ENCODE assay signal across 15 cellular contexts in genomic region chr2:240297553-240298315, GRCh38.
A peak's percentile ranks its signal among the peaks of the same experiment; 100 is the strongest.
DNase-seq lines count a peak whose midpoint lies in the region; ATAC-seq and TF ChIP-seq lines count a peak whose summit lies in the region.
"Had no signal": no experiment of that assay in that cellular context is flagged by ENCODE, and none has a peak within 500 bp of the region (broad histone marks: within the 10 kb centered on the region; RNA-seq: fewer than 3 reads in every experiment).

No MANE protein-coding gene starts in this region.

- TF ChIP-seq POLR2A in esophagus muscularis mucosa (IDR thresholded peaks at IDR 0.05; ENCODE audit: low read depth), result no peak

- H3K4me3 ChIP-seq in esophagus muscularis mucosa (no peak overlapping the region), psoas muscle (no peak overlapping the region)
- H3K4me3 ChIP-seq: HAP-1, K562, Peyer's patch, SJSA1 had no signal

- no peak for TF ChIP-seq EP300 in esophagus muscularis mucosa (IDR thresholded peaks at IDR 0.05)

- TF ChIP-seq CTCF in esophagus muscularis mucosa (IDR thresholded peaks at IDR 0.05) (no peak), psoas muscle (IDR thresholded peaks at IDR 0.05) (peak; percentile 2)

- intact Hi-C loops in esophagus muscularis mucosa (cut with DNase I), result no loop called here
- intact Hi-C loops in psoas muscle (cut with DNase I), result no loop called here

- peaks cover 0 to 8% (median 0%) of the 10 kb centered on the region in 4 donors for H3K27me3 ChIP-seq in esophagus muscularis mucosa
- no peaks in the 10 kb centered on the region for H3K27me3 ChIP-seq in psoas muscle (ENCODE audit: insufficient read depth in 3 of 3, low read length in 2 of 3)
- H3K27me3 ChIP-seq: Peyer's patch, SJSA1 had no signal

- 73% methylated on average over 7 of the region's 9 CpGs for WGBS in esophagus muscularis mucosa
- 66 to 79% (median 69%) methylated on average over 8 to 9 of the region's 9 CpGs for WGBS in psoas muscle, 3 donors

- H3K4me1 ChIP-seq in esophagus muscularis mucosa (peaks cover 0 to 18% (median 0%) of the 10 kb centered on the region in 4 donors), psoas muscle (peaks cover 21% of the 10 kb centered on the region)
- H3K4me1 ChIP-seq: Peyer's patch, SJSA1 had no signal

- in situ Hi-C loops in G401 (cut with HindIII; ENCODE audit: low sequenced_read_pairs), result no loop called here

- H3K36me3 ChIP-seq in esophagus muscularis mucosa (no peaks in the 10 kb centered on the region), psoas muscle (ENCODE audit: insufficient read depth in 1 of 2, low read depth in 1 of 2) (no peaks in the 10 kb centered on the region)
- H3K36me3 ChIP-seq: HAP-1, Peyer's patch, SJSA1 had no signal

- H3K9me3 ChIP-seq in esophagus muscularis mucosa, result no peaks in the 10 kb centered on the region
- H3K9me3 ChIP-seq in psoas muscle, result no peaks in the 10 kb centered on the region
- H3K9me3 ChIP-seq: HAP-1, Peyer's patch, SJSA1 had no signal

- DNase-seq in AG20443 (ENCODE audit: low spot score) (peak; percentile 11), G401 (ENCODE audit: low spot score) (peak; percentile 77), esophagus muscularis mucosa (ENCODE audit: extremely low spot score) (peak; percentile 42), psoas muscle (no peak), NCI-H2227 (lab: John Stamatoyannopoulos, UW; ENCODE audit: unreplicated experiment) (no peak)
- DNase-seq: DMS 273 treated with DMSO at 0.1 percent for 48 hours, NCI-H1105, NCI-H1694, NCI-H2081 treated with DMSO at 0.1 percent for 48 hours, Peyer's patch had no signal

- ATAC-seq in psoas muscle, result no peak
- no peak for ATAC-seq in HG03196 (IDR thresholded peaks at IDR 0.05; ENCODE audit: unreplicated experiment)
- no peak for ATAC-seq in HG02852 (IDR thresholded peaks at IDR 0.05; ENCODE audit: unreplicated experiment)
- ATAC-seq: K562 had no signal

- H3K27ac ChIP-seq in esophagus muscularis mucosa (replicated peaks in 1 of 4), result no peak overlapping the region
- H3K27ac ChIP-seq in psoas muscle, result no peak overlapping the region
- H3K27ac ChIP-seq: Peyer's patch, SJSA1 had no signal

Comparison
In these comparisons a context has a peak if more than half of its experiments do, and no peak if none do; other contexts are left out.
1. DNase-seq: peak in AG20443 (single experiment), G401 (single experiment) and esophagus muscularis mucosa (single experiment); none in psoas muscle (0 of 2) and NCI-H2227 (single experiment).